Comparison of ENCODE assay signal across 1 cellular context in genomic region chr22:39088688-39089032, GRCh38.
TF ChIP-seq lines count a peak whose summit lies in the region.

No MANE protein-coding gene starts in this region.

TF ChIP-seq in H1, 55 proteins besides CTCF, POLR2A, EP300 and RAD21:
- TF ChIP-seq CBX8 (IDR thresholded peaks at IDR 0.05; ENCODE audit: borderline replicate concordance, low read depth, low read length) = no peak
- no peak for TF ChIP-seq TAF1 (IDR thresholded peaks at IDR 0.05; ENCODE audit: low read depth, low read length)
- TF ChIP-seq SAP30 (IDR thresholded peaks at IDR 0.05; ENCODE audit: insufficient read depth, insufficient replicate concordance, low read length) = no peak
- no peak for TF ChIP-seq SP4 (IDR thresholded peaks at IDR 0.05; ENCODE audit: low read length)
- no peak for TF ChIP-seq JUN (IDR thresholded peaks at IDR 0.05; ENCODE audit: low read depth, low read length)
- no peak for TF ChIP-seq BACH1 (IDR thresholded peaks at IDR 0.05; ENCODE audit: low read length)
- TF ChIP-seq SIX5 (IDR thresholded peaks at IDR 0.05; ENCODE audit: low read depth, low read length) = no peak
- TF ChIP-seq BCL11A (IDR thresholded peaks at IDR 0.05; ENCODE audit: low read depth in 2 of 2, low read length in 2 of 2) = no peak
TF ChIP-seq in H1: peak in this region for 0.
